In the genomic region with DNA sequence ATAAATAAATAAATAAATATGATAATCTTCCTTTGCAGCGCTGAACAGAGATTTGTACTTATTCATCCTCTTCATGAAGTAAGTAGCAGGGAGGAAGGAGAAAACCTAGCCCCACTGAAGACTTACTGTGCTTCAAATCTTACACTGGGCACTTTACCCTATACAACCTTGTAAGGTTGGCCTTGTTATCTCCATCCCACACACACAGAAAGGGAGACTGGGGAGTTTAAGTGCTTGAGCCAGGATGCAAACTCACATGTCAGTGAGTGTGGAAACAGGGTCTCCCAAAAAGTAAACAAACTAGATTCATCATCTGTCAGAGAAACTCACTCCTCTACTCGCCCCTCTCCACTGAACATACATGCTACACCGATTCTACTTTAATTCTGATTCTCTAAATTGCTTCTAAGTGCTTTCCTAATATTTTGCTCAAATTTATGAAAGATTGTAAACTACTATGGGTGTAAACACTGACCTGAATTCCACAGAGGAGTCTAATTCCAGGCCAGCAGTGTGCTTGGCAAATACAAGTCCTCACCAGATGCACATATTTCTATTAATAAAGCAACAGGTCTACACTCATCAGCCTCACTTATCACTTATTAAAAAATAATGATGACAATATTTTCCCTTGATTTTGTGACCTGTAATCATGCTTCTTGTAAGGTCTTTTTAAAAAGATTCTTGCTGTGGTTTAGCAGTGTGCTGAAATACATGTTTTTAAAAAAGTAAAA, we compare ENCODE assay signal across 19 cellular contexts.
"Had no signal": no experiment of that assay in that cellular context is flagged by ENCODE, and none has a peak within 500 bp of the region (broad histone marks: within the 10 kb centered on the region; RNA-seq: fewer than 3 reads in every experiment).

No MANE protein-coding gene starts in this region.

- ATAC-seq: left lung; natural killer cell treated with Interleukin-12 subunit alpha and Interleukin-12 subunit beta and Interleukin-15 and Interleukin-18, amount 100 ng/mL, for 72 hours; sciatic nerve; stimulated activated memory B cell treated with anti-CD40 and anti-IgM and Interleukin-4, amounts not matched to agents 10 μg/mL and 1 μg/mL and 100 μg/mL, for 72 hours had no signal

- H3K27me3 ChIP-seq: left lung, stomach, suprapubic skin, transverse colon, vagina had no signal

- FAIRE-seq: small intestine had no signal

- DNase-seq: activated CD4-positive, alpha-beta memory T cell treated with anti-CD3 and anti-CD28 coated beads for 36 hours; activated CD4-positive, alpha-beta T cell treated with anti-CD3 and anti-CD28 coated beads for 4 hours; activated CD4-positive, CD25-positive, alpha-beta regulatory T cell; activated naive CD4-positive, alpha-beta T cell treated with Interleukin-2 at 50 U/mL for 16 hours; activated naive CD8-positive, alpha-beta T cell treated with anti-CD3 and anti-CD28 coated beads, Interleukin-2, amount 10 ng/mL, durations not matched to agents 7 days and 5 days; activated T-cell treated with anti-CD3 and anti-CD28 coated beads, Interleukin-2, amount 50 U/mL, for 48 hours; amniotic stem cell; left lung; midbrain; small intestine; stomach; T1000; transverse colon had no signal

- H3K9me3 ChIP-seq: left lung, stomach, suprapubic skin, transverse colon, vagina had no signal

- H3K4me3 ChIP-seq: left lung, stomach, suprapubic skin, transverse colon, vagina had no signal

- H3K36me3 ChIP-seq: left lung, stomach, suprapubic skin, transverse colon, vagina had no signal

- H3K27ac ChIP-seq: epithelial cell of prostate, left lung, stomach, suprapubic skin, transverse colon, vagina had no signal

- H3K4me1 ChIP-seq: left lung, transverse colon, vagina had no signal
